ENCODE assay signal across 20 cellular contexts in the genomic region with DNA sequence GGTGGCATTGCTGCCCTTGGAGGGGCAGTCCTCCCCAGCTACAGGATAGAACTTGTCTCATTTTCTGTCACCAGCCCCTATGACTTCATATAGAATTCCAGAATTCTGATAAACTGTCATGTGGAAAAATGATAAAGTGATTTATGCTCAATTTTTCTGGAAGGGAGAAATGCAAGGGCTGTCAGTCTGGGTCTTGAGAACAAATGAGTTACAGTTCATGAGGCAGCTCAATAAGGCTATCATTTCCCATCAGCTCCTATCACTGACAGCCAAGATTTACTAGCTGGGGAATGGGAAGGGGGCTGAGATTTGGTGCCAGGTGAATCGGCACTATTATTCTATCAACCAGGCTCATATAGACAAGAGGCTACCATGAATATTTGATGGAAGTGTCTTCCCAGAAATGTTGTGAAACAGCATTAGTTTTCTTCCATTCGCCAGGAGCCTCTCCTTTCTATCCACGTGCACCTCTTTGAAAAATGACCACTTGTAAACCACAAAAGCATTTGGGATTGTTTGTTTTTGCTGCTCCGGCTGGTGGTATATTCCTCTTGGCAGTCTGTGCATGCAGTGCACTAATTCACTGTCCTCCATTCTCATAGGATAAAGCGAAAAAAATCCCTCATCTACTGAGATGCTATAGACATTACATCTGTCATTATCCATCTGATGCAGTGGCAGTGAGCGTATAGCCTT.
DNase-seq lines count a peak whose midpoint lies in the region; ATAC-seq and TF ChIP-seq lines count a peak whose summit lies in the region.
"Had no signal": no experiment of that assay in that cellular context is flagged by ENCODE, and none has a peak within 500 bp of the region (broad histone marks: within the 10 kb centered on the region; RNA-seq: fewer than 3 reads in every experiment).

No MANE protein-coding gene starts in this region.

- peaks cover 54% of the 10 kb centered on the region for H3K4me1 Mint-ChIP-seq in chondrocyte (ENCODE audit: low read depth)
- H3K4me1 Mint-ChIP-seq: CD8-positive, alpha-beta memory T cell had no signal

- ATAC-seq in HG02870 (IDR thresholded peaks at IDR 0.05; ENCODE audit: unreplicated experiment): no peak
- ATAC-seq: activated CD8-positive, alpha-beta T cell treated with anti-CD3 and anti-CD28 coated beads for 36 hours; effector memory CD8-positive, alpha-beta T cell; gastroesophageal sphincter; HCT116 had no signal

- no peak overlapping the region for H3K4me3 Mint-ChIP-seq in chondrocyte (ENCODE audit: unreplicated experiment)
- H3K4me3 Mint-ChIP-seq: activated CD8-positive, alpha-beta T cell treated with anti-CD3 and anti-CD28 coated beads for 36 hours; activated naive CD4-positive, alpha-beta T cell treated with anti-CD3 and anti-CD28 coated beads for 36 hours; CD8-positive, alpha-beta memory T cell; effector memory CD8-positive, alpha-beta T cell; type B pancreatic cell had no signal

- H3K9me3 Mint-ChIP-seq in chondrocyte (ENCODE audit: low read depth): no peaks in the 10 kb centered on the region
- H3K9me3 Mint-ChIP-seq: activated naive CD4-positive, alpha-beta T cell treated with anti-CD3 and anti-CD28 coated beads for 36 hours; type B pancreatic cell had no signal

- peak overlapping the region; percentile 93 for H3K27ac Mint-ChIP-seq in chondrocyte (ENCODE audit: unreplicated experiment)
- H3K27ac Mint-ChIP-seq: activated CD8-positive, alpha-beta T cell treated with anti-CD3 and anti-CD28 coated beads for 36 hours; activated naive CD4-positive, alpha-beta T cell treated with anti-CD3 and anti-CD28 coated beads for 36 hours; CD8-positive, alpha-beta memory T cell; effector memory CD8-positive, alpha-beta T cell; type B pancreatic cell had no signal

- DNase-seq in DMS79 (lab: John Stamatoyannopoulos, UW) (peak; percentile 70), NCI-H128 (lab: John Stamatoyannopoulos, UW; ENCODE audit: unreplicated experiment) (peak; percentile 60), NCI-H345 treated with DMSO at 0.1 percent for 48 hours (lab: John Stamatoyannopoulos, UW; ENCODE audit: unreplicated experiment) (peak; percentile 62), chondrocyte (ENCODE audit: low spot score) (no peak), NAMALWA (ENCODE audit: low spot score) (no peak), NOMO-1 treated with dmso at 0.1 percent for 144 hours (lab: John Stamatoyannopoulos, UW; ENCODE audit: unreplicated experiment) (no peak)
- DNase-seq: activated CD8-positive, alpha-beta T cell treated with anti-CD3 and anti-CD28 coated beads for 36 hours; activated naive CD4-positive, alpha-beta T cell treated with anti-CD3 and anti-CD28 coated beads for 36 hours; activated T-cell treated with anti-CD3 and anti-CD28 coated beads, Interleukin-2, amount 50 U/mL, for 1 hour; CD8-positive, alpha-beta memory T cell; effector memory CD8-positive, alpha-beta T cell; islet precursor cell; lower lobe of right lung; NCI-H1436 treated with DMSO at 0.1 percent for 48 hours; NK-92 treated with Interleukin-12 subunit alpha and Interleukin-12 subunit beta, amount 100 ng/mL, for 24 hours; occipital lobe had no signal

- H3K27me3 Mint-ChIP-seq in chondrocyte (ENCODE audit: low read depth): no peaks in the 10 kb centered on the region
- H3K27me3 Mint-ChIP-seq: activated CD8-positive, alpha-beta T cell treated with anti-CD3 and anti-CD28 coated beads for 36 hours; effector memory CD8-positive, alpha-beta T cell; type B pancreatic cell had no signal

- TF ChIP-seq CTCF in chondrocyte (IDR thresholded peaks at IDR 0.05): no peak

- no peaks in the 10 kb centered on the region for H3K36me3 Mint-ChIP-seq in chondrocyte (ENCODE audit: low read depth)
- H3K36me3 Mint-ChIP-seq: CD8-positive, alpha-beta memory T cell; type B pancreatic cell had no signal

Comparison
In these comparisons a context has a peak if more than half of its experiments do, and no peak if none do; other contexts are left out.
1. DNase-seq: peak in DMS79 (single experiment), NCI-H128 (single experiment) and NCI-H345 treated with DMSO at 0.1 percent for 48 hours (single experiment); none in chondrocyte (single experiment), NAMALWA (single experiment) and NOMO-1 treated with dmso at 0.1 percent for 144 hours (single experiment).